In the genomic region with DNA sequence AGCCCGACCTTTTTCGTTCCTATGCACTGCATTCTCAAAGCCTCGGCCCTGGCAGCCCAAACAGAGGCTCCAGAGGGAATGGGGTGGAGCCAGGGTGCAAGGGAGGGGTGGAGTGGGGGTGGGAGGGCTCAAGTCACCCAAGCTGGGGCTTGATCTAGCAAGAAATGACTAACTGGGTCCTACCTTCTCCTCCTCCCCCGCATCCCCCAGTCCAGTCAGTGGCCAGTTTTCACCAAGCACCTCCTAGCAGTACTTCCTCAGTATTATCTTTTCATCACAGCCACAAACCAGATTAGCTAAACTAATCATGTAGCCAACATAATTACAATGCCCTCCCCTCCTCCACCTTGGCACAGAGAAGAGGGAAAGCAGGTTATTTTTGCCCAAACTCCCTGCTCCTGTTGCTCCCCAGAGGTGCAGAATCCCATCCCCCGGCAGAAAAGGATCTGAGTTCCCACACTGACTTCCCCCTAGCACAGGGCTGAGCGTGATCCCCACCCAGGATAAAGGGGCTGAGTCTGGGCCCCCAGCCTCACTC, we compare ENCODE assay signal across 7 cellular contexts. TPM values are rescaled to one million over a fixed set of nuclear protein-coding genes. Genes with fewer than 3 reads are reported as not detected.
A peak's percentile ranks its signal among the peaks of the same experiment; 100 is the strongest.
DNase-seq lines count a peak whose midpoint lies in the region; ATAC-seq and TF ChIP-seq lines count a peak whose summit lies in the region.
"Had no signal": no experiment of that assay in that cellular context is flagged by ENCODE, and none has a peak within 500 bp of the region (broad histone marks: within the 10 kb centered on the region; RNA-seq: fewer than 3 reads in every experiment).

No MANE protein-coding gene starts in this region.

- ATAC-seq in stimulated activated memory B cell treated with anti-CD40 and anti-IgM and Interleukin-4, amounts not matched to agents 10 μg/mL and 1 μg/mL and 100 μg/mL, for 72 hours, result no peak
- ATAC-seq in activated CD4-positive, CD25-positive, alpha-beta regulatory T cell treated with anti-CD3 and anti-CD28 coated beads, Interleukin-2, amount 50 U/mL, for 24 hours, result no peak
- no peak for ATAC-seq in activated T-helper 17 cell treated with anti-CD3 and anti-CD28 coated beads, Interleukin-2, amount 50 U/mL, for 72 hours (replicated peaks)

- peak overlapping the region; percentile 93 for H3K9ac ChIP-seq in Loucy (ENCODE audit: low read depth, low read length, poor library complexity, severe bottlenecking)

- no peaks in the 10 kb centered on the region for H3K36me3 Mint-ChIP-seq in stimulated activated memory B cell treated with anti-CD40 and anti-IgM and Interleukin-4, amounts not matched to agents 10 μg/mL and 1 μg/mL and 100 μg/mL, for 72 hours
- no peaks in the 10 kb centered on the region for H3K36me3 Mint-ChIP-seq in activated T-helper 17 cell treated with anti-CD3 and anti-CD28 coated beads, Interleukin-2, amount 50 U/mL, for 72 hours (ENCODE audit: low read depth)

- no peaks in the 10 kb centered on the region for H3K9me3 ChIP-seq in Loucy (ENCODE audit: insufficient read depth, low read depth, low read length)

- H2AFZ ChIP-seq in Loucy (ENCODE audit: low read length), result no peak overlapping the region

- no peaks in the 10 kb centered on the region for H3K9me2 ChIP-seq in Loucy (replicated peaks; ENCODE audit: low read depth, low read length)

- peak overlapping the region; percentile 64 for H3K4me3 Mint-ChIP-seq in stimulated activated memory B cell treated with anti-CD40 and anti-IgM and Interleukin-4, amounts not matched to agents 10 μg/mL and 1 μg/mL and 100 μg/mL, for 72 hours
- H3K4me3 Mint-ChIP-seq in activated T-helper 17 cell treated with anti-CD3 and anti-CD28 coated beads, Interleukin-2, amount 50 U/mL, for 72 hours, result no peak overlapping the region

- peaks cover 42% of the 10 kb centered on the region for H3K27me3 Mint-ChIP-seq in stimulated activated memory B cell treated with anti-CD40 and anti-IgM and Interleukin-4, amounts not matched to agents 10 μg/mL and 1 μg/mL and 100 μg/mL, for 72 hours
- H3K27me3 Mint-ChIP-seq in activated T-helper 17 cell treated with anti-CD3 and anti-CD28 coated beads, Interleukin-2, amount 50 U/mL, for 72 hours, result peaks cover 25% of the 10 kb centered on the region

- no peaks in the 10 kb centered on the region for H3K36me3 ChIP-seq in Loucy (ENCODE audit: insufficient read depth, low read length)

- H4K20me1 ChIP-seq in Loucy (ENCODE audit: insufficient read depth, low read length, poor library complexity, severe bottlenecking), result peaks cover 40% of the 10 kb centered on the region

- no peaks in the 10 kb centered on the region for H3K27me3 ChIP-seq in Loucy (ENCODE audit: insufficient read depth, low read length, poor library complexity, severe bottlenecking)

- H3K79me2 ChIP-seq in Loucy (ENCODE audit: insufficient read depth, low read length), result peaks cover 55% of the 10 kb centered on the region

- H3K4me1 ChIP-seq in Loucy (ENCODE audit: insufficient read depth, low read length, poor library complexity, severe bottlenecking), result peaks cover 58% of the 10 kb centered on the region

- peak overlapping the region; percentile 83 for H3K4me3 ChIP-seq in Loucy (ENCODE audit: low read length, poor library complexity, severe bottlenecking)

- peak overlapping the region; percentile 94 for H3K4me2 ChIP-seq in Loucy (ENCODE audit: low read depth, low read length, poor library complexity, severe bottlenecking)

- no peak overlapping the region for H3K27ac Mint-ChIP-seq in stimulated activated memory B cell treated with anti-CD40 and anti-IgM and Interleukin-4, amounts not matched to agents 10 μg/mL and 1 μg/mL and 100 μg/mL, for 72 hours
- H3K27ac Mint-ChIP-seq in activated T-helper 17 cell treated with anti-CD3 and anti-CD28 coated beads, Interleukin-2, amount 50 U/mL, for 72 hours, result no peak overlapping the region

- H3K9me3 Mint-ChIP-seq in stimulated activated memory B cell treated with anti-CD40 and anti-IgM and Interleukin-4, amounts not matched to agents 10 μg/mL and 1 μg/mL and 100 μg/mL, for 72 hours, result no peaks in the 10 kb centered on the region
- H3K9me3 Mint-ChIP-seq in activated T-helper 17 cell treated with anti-CD3 and anti-CD28 coated beads, Interleukin-2, amount 50 U/mL, for 72 hours, result no peaks in the 10 kb centered on the region

- no peaks in the 10 kb centered on the region for H3F3A ChIP-seq in Loucy (ENCODE audit: low read depth)

- H3K4me1 Mint-ChIP-seq in stimulated activated memory B cell treated with anti-CD40 and anti-IgM and Interleukin-4, amounts not matched to agents 10 μg/mL and 1 μg/mL and 100 μg/mL, for 72 hours, result peaks cover 38% of the 10 kb centered on the region
- H3K4me1 Mint-ChIP-seq in activated T-helper 17 cell treated with anti-CD3 and anti-CD28 coated beads, Interleukin-2, amount 50 U/mL, for 72 hours, result no peaks in the 10 kb centered on the region

- TF ChIP-seq POLR2A in erythroblast (IDR thresholded peaks at IDR 0.05; ENCODE audit: low read length), result no peak

- peak; percentile 27 to 43 for DNase-seq in erythroblast (lab: John Stamatoyannopoulos, UW)
- no peak for DNase-seq in DMS53 (lab: John Stamatoyannopoulos, UW)
- DNase-seq: activated CD4-positive, alpha-beta T cell treated with anti-CD3 and anti-CD28 coated beads, Interleukin-2, amount 50 U/mL, for 48 hours had no signal

- no peak for TF ChIP-seq CTCF in Loucy (conservative IDR thresholded peaks at IDR 0.05; ENCODE audit: low read length)

RNA-seq across cellular contexts. Expression of gene JUP, which starts 2.2 kb away (rescaled TPM):
- under 1 TPM; 0.32 to 0.45 TPM for total RNA-seq in activated T-helper 17 cell treated with anti-CD3 and anti-CD28 coated beads, Interleukin-2, amount 50 U/mL, for 72 hours

RNA-seq across cellular contexts. Expression of gene P3H4, which starts 27.5 kb away (rescaled TPM):
- total RNA-seq in activated T-helper 17 cell treated with anti-CD3 and anti-CD28 coated beads, Interleukin-2, amount 50 U/mL, for 72 hours, result under 1 TPM; 0.64 to 0.89 TPM

RNA-seq across cellular contexts. Expression of gene FKBP10, which starts 28.5 kb away (rescaled TPM):
- total RNA-seq in activated T-helper 17 cell treated with anti-CD3 and anti-CD28 coated beads, Interleukin-2, amount 50 U/mL, for 72 hours, result under 1 TPM; 0.09 to 0.37 TPM

RNA-seq across cellular contexts. Expression of gene HAP1, which starts 49.8 kb away (rescaled TPM):
- total RNA-seq in activated T-helper 17 cell treated with anti-CD3 and anti-CD28 coated beads, Interleukin-2, amount 50 U/mL, for 72 hours, result under 1 TPM; 0.13 to 0.15 TPM

RNA-seq across cellular contexts. Expression of gene NT5C3B, which starts 51.8 kb away (rescaled TPM):
- 10 to 100 TPM; 51.2 to 70.3 TPM for total RNA-seq in activated T-helper 17 cell treated with anti-CD3 and anti-CD28 coated beads, Interleukin-2, amount 50 U/mL, for 72 hours
